1 cellular context compared by ENCODE assay signal in the genomic region with DNA sequence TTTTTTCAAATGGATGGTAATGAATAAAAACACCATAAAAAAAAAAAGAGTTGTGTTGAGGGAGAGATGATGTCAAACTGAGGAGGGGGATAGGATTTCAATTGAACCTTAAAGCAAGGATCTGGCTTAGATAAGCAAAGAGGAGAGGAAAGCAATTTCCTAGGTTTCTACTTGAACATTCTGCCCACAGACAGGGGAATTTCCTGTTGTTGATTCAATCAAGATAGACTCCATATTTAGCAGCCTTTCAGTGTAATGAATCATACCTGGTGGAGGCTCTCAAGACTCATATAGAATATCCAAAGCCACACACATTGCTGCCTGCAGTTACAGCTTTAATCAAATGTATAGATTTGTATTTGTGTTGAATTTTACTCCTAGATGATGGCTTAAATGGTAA.
TF ChIP-seq lines count a peak whose summit lies in the region.

No MANE protein-coding gene starts in this region.

TF ChIP-seq in SK-N-SH, 30 proteins besides CTCF, POLR2A, EP300 and RAD21 (continued from another document):
- TF ChIP-seq, protein P1, sequence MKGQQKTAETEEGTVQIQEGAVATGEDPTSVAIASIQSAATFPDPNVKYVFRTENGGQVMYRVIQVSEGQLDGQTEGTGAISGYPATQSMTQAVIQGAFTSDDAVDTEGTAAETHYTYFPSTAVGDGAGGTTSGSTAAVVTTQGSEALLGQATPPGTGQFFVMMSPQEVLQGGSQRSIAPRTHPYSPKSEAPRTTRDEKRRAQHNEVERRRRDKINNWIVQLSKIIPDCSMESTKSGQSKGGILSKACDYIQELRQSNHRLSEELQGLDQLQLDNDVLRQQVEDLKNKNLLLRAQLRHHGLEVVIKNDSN (IDR thresholded peaks at IDR 0.05; ENCODE audit: borderline replicate concordance, low read depth): no peak
- TF ChIP-seq GATA2 (CRISPR knock-in tag; IDR thresholded peaks at IDR 0.05) (no peak), TCF12 (IDR thresholded peaks at IDR 0.05) (no peak), MEF2A (IDR thresholded peaks at IDR 0.05; ENCODE audit: borderline replicate concordance, low read depth) (no peak), RXRA (IDR thresholded peaks at IDR 0.05; ENCODE audit: borderline replicate concordance, low read depth) (no peak)
- TF ChIP-seq, protein P2, sequence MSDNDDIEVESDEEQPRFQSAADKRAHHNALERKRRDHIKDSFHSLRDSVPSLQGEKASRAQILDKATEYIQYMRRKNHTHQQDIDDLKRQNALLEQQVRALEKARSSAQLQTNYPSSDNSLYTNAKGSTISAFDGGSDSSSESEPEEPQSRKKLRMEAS (IDR thresholded peaks at IDR 0.05; ENCODE audit: low read depth): no peak
- TF ChIP-seq, protein P3, sequence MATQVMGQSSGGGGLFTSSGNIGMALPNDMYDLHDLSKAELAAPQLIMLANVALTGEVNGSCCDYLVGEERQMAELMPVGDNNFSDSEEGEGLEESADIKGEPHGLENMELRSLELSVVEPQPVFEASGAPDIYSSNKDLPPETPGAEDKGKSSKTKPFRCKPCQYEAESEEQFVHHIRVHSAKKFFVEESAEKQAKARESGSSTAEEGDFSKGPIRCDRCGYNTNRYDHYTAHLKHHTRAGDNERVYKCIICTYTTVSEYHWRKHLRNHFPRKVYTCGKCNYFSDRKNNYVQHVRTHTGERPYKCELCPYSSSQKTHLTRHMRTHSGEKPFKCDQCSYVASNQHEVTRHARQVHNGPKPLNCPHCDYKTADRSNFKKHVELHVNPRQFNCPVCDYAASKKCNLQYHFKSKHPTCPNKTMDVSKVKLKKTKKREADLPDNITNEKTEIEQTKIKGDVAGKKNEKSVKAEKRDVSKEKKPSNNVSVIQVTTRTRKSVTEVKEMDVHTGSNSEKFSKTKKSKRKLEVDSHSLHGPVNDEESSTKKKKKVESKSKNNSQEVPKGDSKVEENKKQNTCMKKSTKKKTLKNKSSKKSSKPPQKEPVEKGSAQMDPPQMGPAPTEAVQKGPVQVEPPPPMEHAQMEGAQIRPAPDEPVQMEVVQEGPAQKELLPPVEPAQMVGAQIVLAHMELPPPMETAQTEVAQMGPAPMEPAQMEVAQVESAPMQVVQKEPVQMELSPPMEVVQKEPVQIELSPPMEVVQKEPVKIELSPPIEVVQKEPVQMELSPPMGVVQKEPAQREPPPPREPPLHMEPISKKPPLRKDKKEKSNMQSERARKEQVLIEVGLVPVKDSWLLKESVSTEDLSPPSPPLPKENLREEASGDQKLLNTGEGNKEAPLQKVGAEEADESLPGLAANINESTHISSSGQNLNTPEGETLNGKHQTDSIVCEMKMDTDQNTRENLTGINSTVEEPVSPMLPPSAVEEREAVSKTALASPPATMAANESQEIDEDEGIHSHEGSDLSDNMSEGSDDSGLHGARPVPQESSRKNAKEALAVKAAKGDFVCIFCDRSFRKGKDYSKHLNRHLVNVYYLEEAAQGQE (IDR thresholded peaks at IDR 0.05; ENCODE audit: low read depth, low read length): no peak
TF ChIP-seq in SK-N-SH: peak in this region for 0.
